In the genomic region with DNA sequence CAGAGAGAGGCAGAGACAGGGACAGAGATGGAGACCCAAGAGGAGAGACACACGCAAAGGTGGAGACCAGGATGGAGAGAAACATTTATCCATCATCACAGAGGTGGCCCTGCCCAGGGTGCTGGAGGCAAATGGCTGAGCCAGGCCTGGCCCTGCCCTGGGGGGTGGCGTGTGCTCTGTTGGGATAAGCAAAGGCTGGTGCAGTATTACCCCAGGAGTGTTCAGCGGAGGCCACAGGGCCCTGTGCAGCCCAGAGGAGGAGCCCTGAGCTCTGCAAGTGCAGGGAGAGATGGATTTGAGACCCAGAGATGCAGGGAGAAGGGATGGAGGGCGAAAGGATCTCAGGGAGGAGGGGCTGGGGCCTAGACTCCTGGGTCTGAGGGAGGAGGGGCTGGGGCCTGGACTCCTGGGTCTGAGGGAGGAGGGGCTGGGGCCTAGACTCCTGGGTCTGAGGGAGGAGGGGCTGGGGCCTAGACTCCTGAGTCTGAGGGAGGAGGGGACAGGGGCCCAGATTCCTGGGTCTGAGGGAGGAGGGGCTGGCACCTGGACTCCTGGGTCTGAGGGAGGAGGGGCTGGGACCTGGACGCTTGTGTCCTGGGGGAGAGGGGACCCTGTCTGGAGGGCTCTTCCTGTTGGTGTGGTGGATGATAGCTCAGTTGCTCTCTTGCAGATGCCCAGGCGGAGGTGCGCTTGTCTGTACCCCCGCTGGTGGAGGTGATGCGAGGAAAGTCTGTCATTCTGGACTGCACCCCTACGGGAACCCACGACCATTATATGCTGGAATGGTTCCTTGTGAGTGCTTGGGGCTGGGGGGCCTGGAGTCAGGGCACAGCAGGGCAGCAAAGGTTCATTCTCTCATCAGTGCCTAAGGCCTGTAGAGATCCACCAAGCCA, we compare ENCODE assay signal across 18 cellular contexts. TPM values are rescaled to one million over a fixed set of nuclear protein-coding genes. Genes with fewer than 3 reads are reported as not detected.
A peak's percentile ranks its signal among the peaks of the same experiment; 100 is the strongest.
DNase-seq lines count a peak whose midpoint lies in the region; ATAC-seq and TF ChIP-seq lines count a peak whose summit lies in the region.
"Had no signal": no experiment of that assay in that cellular context is flagged by ENCODE, and none has a peak within 500 bp of the region (broad histone marks: within the 10 kb centered on the region; RNA-seq: fewer than 3 reads in every experiment).

No MANE protein-coding gene starts in this region.

- no peaks in the 10 kb centered on the region for H3K9me3 ChIP-seq in HCT116 (ENCODE audit: control insufficient read depth in 1 of 2, insufficient read depth in 1 of 2, low read depth in 1 of 2, low read length in 2 of 2)
- no peaks in the 10 kb centered on the region for H3K9me3 ChIP-seq in iPS-15b (ENCODE audit: control insufficient read depth, insufficient read depth, low read length)
- H3K9me3 ChIP-seq: BE2C, gastroesophageal sphincter had no signal

- no peak for DNase-seq in HCT116 (ENCODE audit: low read depth, low spot score)
- no peak for DNase-seq in stimulated activated naive B cell treated with anti-CD40 and anti-IgM and Interleukin-4, amounts not matched to agents 10 μg/mL and 1 μg/mL and 100 μg/mL, for 72 hours
- DNase-seq in putamen (ENCODE audit: low spot score) = no peak
- no peak for DNase-seq in NCI-H2227 treated with DMSO at 0.1 percent for 48 hours (lab: John Stamatoyannopoulos, UW)
- DNase-seq: activated CD4-positive, alpha-beta T cell treated with anti-CD3 and anti-CD28 coated beads, Interleukin-2, amount 10 ng/mL, durations not matched to agents 7 days and 5 days; BE2C; GF-D8; midbrain; NCI-H1105; stimulated activated CD4-positive, alpha-beta T cell treated with anti-CD3 and anti-CD28 coated beads, Interleukin-4, amount 100 ng/mL, for 4 hours; stimulated activated CD8-positive, alpha-beta memory T cell treated with anti-CD3 and anti-CD28 coated beads, Interleukin-4, amount 100 ng/mL, for 48 hours had no signal

- H3K9ac ChIP-seq in HCT116 (ENCODE audit: low read length) (no peak overlapping the region), iPS-15b (ENCODE audit: low read depth, low read length) (no peak overlapping the region)

- H3K27me3 ChIP-seq in HCT116 (ENCODE audit: insufficient read depth, low read length) (no peaks in the 10 kb centered on the region), iPS-15b (ENCODE audit: control insufficient read depth, insufficient read depth, low read length) (peaks cover 5% of the 10 kb centered on the region)
- H3K27me3 ChIP-seq: gastroesophageal sphincter had no signal

- H3K79me2 ChIP-seq in HCT116 (ENCODE audit: insufficient read depth, low read length) = no peaks in the 10 kb centered on the region; the same call in 1 of the 2 replicates

- peaks cover 34 to 45% of the 10 kb centered on the region in 2 experiments for H3K4me1 ChIP-seq in HCT116 (ENCODE audit: control insufficient read depth in 1 of 2, insufficient read depth in 2 of 2, low read length in 2 of 2)
- peaks cover 16% of the 10 kb centered on the region for H3K4me1 ChIP-seq in iPS-15b (ENCODE audit: control insufficient read depth, insufficient read depth, low read length)

- no peaks in the 10 kb centered on the region for H3K9me3 Mint-ChIP-seq in stimulated activated naive B cell treated with anti-CD40 and anti-IgM and Interleukin-4, amounts not matched to agents 10 μg/mL and 1 μg/mL and 100 μg/mL, for 72 hours
- H3K9me3 Mint-ChIP-seq: activated CD4-positive, alpha-beta T cell treated with anti-CD3 and anti-CD28 coated beads, Interleukin-2, amount 10 ng/mL, durations not matched to agents 7 days and 5 days had no signal

- peaks cover 9 to 10% of the 10 kb centered on the region in 2 experiments; a peak in 2 of 4 replicates for H3K36me3 ChIP-seq in HCT116 (ENCODE audit: control insufficient read depth in 1 of 2, insufficient read depth in 2 of 2, low read length in 2 of 2)
- peaks cover 29% of the 10 kb centered on the region for H3K36me3 ChIP-seq in iPS-15b (ENCODE audit: control insufficient read depth, insufficient read depth, low read length)
- H3K36me3 ChIP-seq: BE2C had no signal

- H3K9me2 ChIP-seq in HCT116 (ENCODE audit: insufficient read depth) = no peaks in the 10 kb centered on the region

- no peak overlapping the region for H3K4me3 Mint-ChIP-seq in stimulated activated naive B cell treated with anti-CD40 and anti-IgM and Interleukin-4, amounts not matched to agents 10 μg/mL and 1 μg/mL and 100 μg/mL, for 72 hours
- H3K4me3 Mint-ChIP-seq: activated CD4-positive, alpha-beta T cell treated with anti-CD3 and anti-CD28 coated beads, Interleukin-2, amount 10 ng/mL, durations not matched to agents 7 days and 5 days had no signal

- POLR2A ChIA-PET in HCT116 (lab: Charles Lee) = interaction anchor here (1.2 kb wide), 1 partner anchor 80 kb away, joined by 5 read pairs; a partner anchor contains a TSS

- CTCF ChIA-PET in HCT116 (lab: Charles Lee) = interaction anchor here (0.9 to 1.1 kb wide), 2 partner anchors 35 to 87 kb away, joined by 3 to 4 read pairs; a partner anchor contains a TSS

- no peak for TF ChIP-seq RAD21 in HCT116 (IDR thresholded peaks at IDR 0.05; ENCODE audit: low read depth)

- H3K27me3 Mint-ChIP-seq in stimulated activated naive B cell treated with anti-CD40 and anti-IgM and Interleukin-4, amounts not matched to agents 10 μg/mL and 1 μg/mL and 100 μg/mL, for 72 hours = peaks cover 52 to 54% of the 10 kb centered on the region in 2 donors

- no peaks in the 10 kb centered on the region for H4K20me1 ChIP-seq in HCT116 (ENCODE audit: insufficient read depth)

- intact Hi-C loops in HCT116 (cut with micrococcal nuclease) = no loop called here

- peaks cover 5 to 16% of the 10 kb centered on the region in 2 donors for H3K4me1 Mint-ChIP-seq in stimulated activated naive B cell treated with anti-CD40 and anti-IgM and Interleukin-4, amounts not matched to agents 10 μg/mL and 1 μg/mL and 100 μg/mL, for 72 hours
- H3K4me1 Mint-ChIP-seq: activated CD4-positive, alpha-beta T cell treated with anti-CD3 and anti-CD28 coated beads, Interleukin-2, amount 10 ng/mL, durations not matched to agents 7 days and 5 days had no signal

- H3K4me2 ChIP-seq in HCT116 (ENCODE audit: low read length) = peak overlapping the region; percentile 98

- ATAC-seq in HCT116 (no peak), HG02938 (IDR thresholded peaks at IDR 0.05; ENCODE audit: unreplicated experiment) (no peak)
- no peak for ATAC-seq in stimulated activated naive B cell treated with anti-CD40 and anti-IgM and Interleukin-4, amounts not matched to agents 10 μg/mL and 1 μg/mL and 100 μg/mL, for 72 hours (replicated peaks)
- ATAC-seq: gastroesophageal sphincter, Panc1 had no signal

- TF ChIP-seq POLR2A in HCT116 (IDR thresholded peaks at IDR 0.05; ENCODE audit: borderline replicate concordance, extremely low read depth, insufficient read depth, insufficient read length) = no peak

- no peak overlapping the region for H3K4me3 ChIP-seq in HCT116 (replicated peaks in 1 of 2; ENCODE audit: low read depth in 1 of 2, low read length in 2 of 2)
- peak overlapping the region; percentile 43 for H3K4me3 ChIP-seq in iPS-15b (ENCODE audit: low read depth, low read length)

- H3K27ac ChIP-seq in HCT116 (ENCODE audit: low read depth, low read length) (no peak overlapping the region; the same call in 1 of the 2 replicates), VCaP (peak overlapping the region; percentile 98)
- H3K27ac ChIP-seq: epithelial cell of prostate had no signal

- RAD21 ChIA-PET in HCT116 (lab: Charles Lee; ENCODE audit: low non-redundant PET in 1 of 2, low total read pairs in 2 of 2, uncharacterized antibody in 2 of 2, unreplicated experiment in 2 of 2) = no interaction called here

- H2AFZ ChIP-seq in HCT116 (ENCODE audit: low read depth, low read length, poor library complexity, severe bottlenecking) = no peak overlapping the region

- no TSS peak for BruUV-seq in HCT116 (replicated peaks; lab: Mats Ljungman, UMichigan)

- TF ChIP-seq CTCF in HCT116 (IDR thresholded peaks at IDR 0.05 in 2 of 3, conservative IDR thresholded peaks at IDR 0.05 in 1 of 3; ENCODE audit: borderline replicate concordance in 1 of 3, insufficient read depth in 1 of 3, low read depth in 2 of 3, low read length in 2 of 3) (no peak), VCaP (conservative IDR thresholded peaks at IDR 0.05) (no peak)

- H3K36me3 Mint-ChIP-seq in stimulated activated naive B cell treated with anti-CD40 and anti-IgM and Interleukin-4, amounts not matched to agents 10 μg/mL and 1 μg/mL and 100 μg/mL, for 72 hours = no peaks in the 10 kb centered on the region

- H3K27ac Mint-ChIP-seq in stimulated activated naive B cell treated with anti-CD40 and anti-IgM and Interleukin-4, amounts not matched to agents 10 μg/mL and 1 μg/mL and 100 μg/mL, for 72 hours = peak overlapping the region; percentile 54
- H3K27ac Mint-ChIP-seq: activated CD4-positive, alpha-beta T cell treated with anti-CD3 and anti-CD28 coated beads, Interleukin-2, amount 10 ng/mL, durations not matched to agents 7 days and 5 days had no signal

TF ChIP-seq in HCT116, 20 proteins besides CTCF, POLR2A, EP300 and RAD21 (continues in another document):
- TF ChIP-seq ZFX (IDR thresholded peaks at IDR 0.05) (no peak), YY1 (IDR thresholded peaks at IDR 0.05; ENCODE audit: extremely low read depth, insufficient replicate concordance, low read depth, low read length) (no peak), EZH2phosphoT487 (IDR thresholded peaks at IDR 0.05; ENCODE audit: borderline replicate concordance) (no peak), ELF1 (IDR thresholded peaks at IDR 0.05; ENCODE audit: borderline replicate concordance, low read depth) (no peak), FOSL1 (IDR thresholded peaks at IDR 0.05; ENCODE audit: low read depth) (no peak), ZNF274 (IDR thresholded peaks at IDR 0.05; ENCODE audit: low read depth, low read length) (no peak), CEBPB (IDR thresholded peaks at IDR 0.05; ENCODE audit: low read depth) (no peak), SP1 (IDR thresholded peaks at IDR 0.05; ENCODE audit: low read depth) (no peak), TCF7L2 (IDR thresholded peaks at IDR 0.05; ENCODE audit: borderline replicate concordance, extremely low read depth, insufficient read depth, insufficient read length) (no peak), EZH2 (IDR thresholded peaks at IDR 0.05) (no peak), SIN3A (IDR thresholded peaks at IDR 0.05; ENCODE audit: low read depth) (no peak)

RNA-seq across cellular contexts. Expression of a gene that starts 1.9 kb away (rescaled TPM):
- total RNA-seq in HCT116 (2021; ENCODE audit: unreplicated experiment) = 78.7 TPM
- 64.0 and 72.3 TPM in 2 replicates for polyA plus RNA-seq in HCT116 (2012)
- total RNA-seq: activated CD4-positive, alpha-beta T cell treated with anti-CD3 and anti-CD28 coated beads, Interleukin-2, amount 10 ng/mL, durations not matched to agents 7 days and 5 days had no signal

RNA-seq across cellular contexts. Expression of a gene that starts 33.1 kb away (rescaled TPM):
- 54.3 TPM for total RNA-seq in HCT116 (2021; ENCODE audit: unreplicated experiment)
- polyA plus RNA-seq in HCT116 (2012) = 54.5 and 58.3 TPM in 2 replicates
- total RNA-seq: activated CD4-positive, alpha-beta T cell treated with anti-CD3 and anti-CD28 coated beads, Interleukin-2, amount 10 ng/mL, durations not matched to agents 7 days and 5 days; temporal lobe had no signal

RNA-seq across cellular contexts. Expression of a gene that starts 35.3 kb away (rescaled TPM):
- total RNA-seq in HCT116 (2021; ENCODE audit: unreplicated experiment) = 96.3 TPM
- polyA plus RNA-seq in HCT116 (2012) = 130 and 166 TPM in 2 replicates
- total RNA-seq: activated CD4-positive, alpha-beta T cell treated with anti-CD3 and anti-CD28 coated beads, Interleukin-2, amount 10 ng/mL, durations not matched to agents 7 days and 5 days had no signal
